11 cellular contexts compared by ENCODE assay signal in the genomic region with DNA sequence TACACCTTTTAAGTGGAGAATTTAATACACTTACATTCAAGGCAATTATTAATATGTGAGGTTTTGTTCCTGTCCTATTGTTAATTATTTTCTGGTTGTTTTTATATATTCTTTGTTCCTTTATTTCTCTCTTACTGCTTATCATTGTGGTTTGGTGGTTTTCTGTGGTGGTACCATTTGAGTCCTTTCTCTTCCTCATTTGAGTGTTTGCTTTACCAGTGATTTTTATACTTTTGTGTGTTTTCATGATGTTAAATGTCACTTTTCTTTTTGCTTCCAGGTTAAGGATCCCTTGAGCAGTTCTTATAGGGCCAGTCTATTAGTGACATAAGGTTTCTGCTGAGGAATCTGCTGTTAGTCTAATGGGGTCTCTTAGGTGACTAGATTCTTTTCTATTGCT.
DNase-seq lines count a peak whose midpoint lies in the region; ATAC-seq and TF ChIP-seq lines count a peak whose summit lies in the region.
"Had no signal": no experiment of that assay in that cellular context is flagged by ENCODE, and none has a peak within 500 bp of the region (broad histone marks: within the 10 kb centered on the region; RNA-seq: fewer than 3 reads in every experiment).

No MANE protein-coding gene starts in this region.

- peak overlapping the region; percentile 54 for H3K4me3 Mint-ChIP-seq in activated B cell treated with CpG ODN at 0.5 μM for 24 hours

- H3K4me1 Mint-ChIP-seq in activated B cell treated with CpG ODN at 0.5 μM for 24 hours: peaks cover 34% of the 10 kb centered on the region

- peak overlapping the region; percentile 28 for H3K27ac Mint-ChIP-seq in activated B cell treated with CpG ODN at 0.5 μM for 24 hours

- ATAC-seq in GM18511 (IDR thresholded peaks at IDR 0.05; ENCODE audit: unreplicated experiment) (peak; percentile 85), GM21717 (IDR thresholded peaks at IDR 0.05; ENCODE audit: unreplicated experiment) (peak; percentile 55), HG03521 (IDR thresholded peaks at IDR 0.05; ENCODE audit: unreplicated experiment) (peak; percentile 35), activated B cell treated with CpG ODN at 0.5 μM for 24 hours (ENCODE audit: low read depth) (peak; percentile 45)

- H3K36me3 Mint-ChIP-seq in activated B cell treated with CpG ODN at 0.5 μM for 24 hours (ENCODE audit: low read depth): peaks cover 74% of the 10 kb centered on the region

- intact Hi-C loops in activated B cell treated with CpG ODN at 0.5 μM for 24 hours (cut with micrococcal nuclease): no loop called here

- H3K9me3 Mint-ChIP-seq in activated B cell treated with CpG ODN at 0.5 μM for 24 hours: peaks cover 16% of the 10 kb centered on the region

- no peak for TF ChIP-seq CTCF in activated B cell treated with CpG ODN at 0.5 μM for 24 hours (IDR thresholded peaks at IDR 0.05)

- no peaks in the 10 kb centered on the region for H3K27me3 Mint-ChIP-seq in activated B cell treated with CpG ODN at 0.5 μM for 24 hours

- CTCF ChIA-PET in activated B cell treated with CpG ODN at 0.5 μM for 24 hours (lab: Charles Lee): no interaction called here

- POLR2A ChIA-PET in activated B cell treated with CpG ODN at 0.5 μM for 24 hours (lab: Charles Lee): no interaction called here

- DNase-seq in activated B cell treated with CpG ODN at 0.5 μM for 24 hours (no peak), GOT3 (lab: John Stamatoyannopoulos, UW) (no peak), GM19240 (ENCODE audit: insufficient read length, low spot score) (no peak), germinal center (ENCODE audit: low spot score) (no peak), NCI-H226 (no peak)
- DNase-seq: NCI-H1105 treated with DMSO at 0.1 percent for 48 hours, NCI-H524, SHP77 had no signal

Comparison
In these comparisons a context has a peak if more than half of its experiments do, and no peak if none do; other contexts are left out.
1. ATAC-seq: peak in every context shown above with its lines; median percentile 85 in GM18511; 55 in GM21717; 45 in activated B cell treated with CpG ODN at 0.5 μM for 24 hours; 35 in HG03521.